25 cellular contexts compared by ENCODE assay signal in the genomic region with DNA sequence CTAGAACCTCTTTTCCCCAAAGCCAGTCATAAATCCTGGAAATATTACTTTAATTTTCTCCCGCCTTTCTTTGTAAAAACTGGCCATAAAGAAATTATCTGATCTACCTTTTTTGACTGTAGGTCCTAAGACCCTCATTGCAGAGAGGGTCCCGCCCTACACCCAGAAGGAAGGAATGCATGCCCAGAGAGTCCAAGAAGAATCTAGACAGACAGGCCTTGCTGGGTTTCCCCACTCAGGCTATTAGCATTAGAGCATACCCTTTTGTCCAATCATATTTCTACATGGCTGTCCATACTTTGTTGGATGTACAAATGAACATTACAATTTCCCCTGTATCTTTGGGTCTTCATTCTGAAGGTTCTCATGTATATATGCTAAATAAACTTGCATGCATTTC. TPM values are rescaled to one million over a fixed set of nuclear protein-coding genes. Genes with fewer than 3 reads are reported as not detected.
DNase-seq lines count a peak whose midpoint lies in the region; ATAC-seq and TF ChIP-seq lines count a peak whose summit lies in the region.
"Had no signal": no experiment of that assay in that cellular context is flagged by ENCODE, and none has a peak within 500 bp of the region (broad histone marks: within the 10 kb centered on the region; RNA-seq: fewer than 3 reads in every experiment).

No MANE protein-coding gene starts in this region.

- H3K4me1 Mint-ChIP-seq in activated CD4-positive, alpha-beta T cell treated with anti-CD3 and anti-CD28 coated beads, Interleukin-2, amount 10 ng/mL, durations not matched to agents 24 days and 14 days = peaks cover 25% of the 10 kb centered on the region
- peaks cover 22% of the 10 kb centered on the region for H3K4me1 Mint-ChIP-seq in activated CD4-positive, alpha-beta T cell treated with anti-CD3 and anti-CD28 coated beads for 36 hours
- H3K4me1 Mint-ChIP-seq in naive thymus-derived CD4-positive, alpha-beta T cell = peaks cover 9 to 36% (median 33%) of the 10 kb centered on the region in 7 donors

- H3K79me2 ChIP-seq in PC-9 (ENCODE audit: low read depth) = no peaks in the 10 kb centered on the region; the same call in 1 of the 2 replicates

- H3K36me3 ChIP-seq in BLaER1 (no peaks in the 10 kb centered on the region), PC-9 (ENCODE audit: low read depth) (no peaks in the 10 kb centered on the region), uterus (no peaks in the 10 kb centered on the region)
- H3K36me3 ChIP-seq in naive thymus-derived CD4-positive, alpha-beta T cell (ENCODE audit: control insufficient read depth in 2 of 3, insufficient read depth in 3 of 3, low read length in 3 of 3) = no peaks in the 10 kb centered on the region
- H3K36me3 ChIP-seq: adrenal gland; BLaER1 treated with 17β-estradiol and CSF1 and Interleukin-3, amounts not matched to agents 10 nM and 100 nM; neutrophil; spleen; upper lobe of right lung; WERI-Rb-1 had no signal

- H4K20me1 ChIP-seq in BLaER1 (no peaks in the 10 kb centered on the region), PC-9 (ENCODE audit: insufficient read depth) (no peaks in the 10 kb centered on the region)
- H4K20me1 ChIP-seq: BLaER1 treated with 17β-estradiol and CSF1 and Interleukin-3, amounts not matched to agents 10 nM and 100 nM had no signal

- H3K9me3 ChIP-seq in BLaER1 (no peaks in the 10 kb centered on the region), PC-9 (ENCODE audit: insufficient read depth, low read depth) (no peaks in the 10 kb centered on the region), uterus (no peaks in the 10 kb centered on the region)
- H3K9me3 ChIP-seq in naive thymus-derived CD4-positive, alpha-beta T cell (ENCODE audit: control insufficient read depth in 2 of 3, low read length in 3 of 3) = no peaks in the 10 kb centered on the region
- H3K9me3 ChIP-seq: adrenal gland; BLaER1 treated with 17β-estradiol and CSF1 and Interleukin-3, amounts not matched to agents 10 nM and 100 nM; neutrophil; spleen; upper lobe of right lung had no signal

- H3K4me1 ChIP-seq in BLaER1 (peaks cover 20% of the 10 kb centered on the region), PC-9 (replicated peaks; ENCODE audit: insufficient read depth) (peaks cover 15% of the 10 kb centered on the region), uterus (no peaks in the 10 kb centered on the region)
- peaks cover 5 to 10% of the 10 kb centered on the region in 2 donors for H3K4me1 ChIP-seq in naive thymus-derived CD4-positive, alpha-beta T cell (ENCODE audit: control insufficient read depth in 2 of 2, insufficient read depth in 2 of 2, low read length in 2 of 2)
- H3K4me1 ChIP-seq: upper lobe of right lung had no signal

- peak overlapping the region; percentile 94; the same call in 1 of the 2 replicates for H2AFZ ChIP-seq in PC-9

- no peak for DNase-seq in activated CD4-positive, alpha-beta T cell treated with anti-CD3 and anti-CD28 coated beads, Interleukin-2, amount 10 ng/mL, durations not matched to agents 24 days and 14 days
- no peak for DNase-seq in activated CD4-positive, alpha-beta T cell treated with anti-CD3 and anti-CD28 coated beads for 36 hours
- DNase-seq in PC-9 = no peak
- no peak for DNase-seq in naive thymus-derived CD4-positive, alpha-beta T cell
- DNase-seq in uterus = no peak
- no peak for DNase-seq in NCI-H524 treated with DMSO at 0.1 percent for 48 hours (lab: John Stamatoyannopoulos, UW)
- DNase-seq: activated CD8-positive, alpha-beta T cell treated with anti-CD3 and anti-CD28 coated beads, Interleukin-2, amount 10 ng/mL, durations not matched to agents 7 days and 5 days; adrenal gland; cortex of kidney; GF-D8; KBM-7; midbrain; NCI-H1048; NCI-H2029; NCI-H226; NCI-H82; spleen; stimulated activated CD4-positive, alpha-beta T cell treated with anti-CD3 and anti-CD28 coated beads, Interleukin-4, amount 100 ng/mL, for 4 hours; upper lobe of right lung had no signal

- H3K27me3 ChIP-seq in BLaER1 (no peaks in the 10 kb centered on the region), PC-9 (ENCODE audit: insufficient read depth, low read depth) (no peaks in the 10 kb centered on the region), uterus (no peaks in the 10 kb centered on the region)
- H3K27me3 ChIP-seq in naive thymus-derived CD4-positive, alpha-beta T cell (ENCODE audit: control insufficient read depth in 2 of 2, insufficient read depth in 2 of 2, low read length in 2 of 2) = no peaks in the 10 kb centered on the region
- H3K27me3 ChIP-seq: adrenal gland; BLaER1 treated with 17β-estradiol and CSF1 and Interleukin-3, amounts not matched to agents 10 nM and 100 nM; neutrophil; spleen; upper lobe of right lung had no signal

- H3K27ac ChIP-seq in BLaER1 (no peak overlapping the region), PC-9 (no peak overlapping the region), uterus (no peak overlapping the region)
- H3K27ac ChIP-seq in naive thymus-derived CD4-positive, alpha-beta T cell (ENCODE audit: low read depth, low read length) = no peak overlapping the region
- H3K27ac ChIP-seq: upper lobe of right lung had no signal

- H3K4me3 Mint-ChIP-seq in activated CD4-positive, alpha-beta T cell treated with anti-CD3 and anti-CD28 coated beads, Interleukin-2, amount 10 ng/mL, durations not matched to agents 24 days and 14 days = no peak overlapping the region
- H3K4me3 Mint-ChIP-seq in activated CD4-positive, alpha-beta T cell treated with anti-CD3 and anti-CD28 coated beads for 36 hours = no peak overlapping the region
- H3K4me3 Mint-ChIP-seq in naive thymus-derived CD4-positive, alpha-beta T cell = peak overlapping the region in 4 of 10 donors; percentile 11 to 56 (median 42)

- BruUV-seq in PC-9 (replicated peaks; lab: Mats Ljungman, UMichigan) = no TSS peak

- TF ChIP-seq CTCF in PC-9 (conservative IDR thresholded peaks at IDR 0.05) (no peak), uterus (IDR thresholded peaks at IDR 0.05) (no peak)

- no peak overlapping the region for H3K9ac ChIP-seq in BLaER1

- H3K27me3 Mint-ChIP-seq in activated CD4-positive, alpha-beta T cell treated with anti-CD3 and anti-CD28 coated beads, Interleukin-2, amount 10 ng/mL, durations not matched to agents 24 days and 14 days = no peaks in the 10 kb centered on the region
- H3K27me3 Mint-ChIP-seq in activated CD4-positive, alpha-beta T cell treated with anti-CD3 and anti-CD28 coated beads for 36 hours = no peaks in the 10 kb centered on the region
- no peaks in the 10 kb centered on the region for H3K27me3 Mint-ChIP-seq in naive thymus-derived CD4-positive, alpha-beta T cell

- intact Hi-C loops in activated CD4-positive, alpha-beta T cell treated with anti-CD3 and anti-CD28 coated beads, Interleukin-2, amount 10 ng/mL, durations not matched to agents 24 days and 14 days (cut with micrococcal nuclease) = loop anchor here (5.0 to 10.0 kb wide), 6 partner anchors 137 to 1105 kb away; partner anchors contain the start of genes TMEM167A, XRCC4 and ZCCHC9
- intact Hi-C loops in activated CD4-positive, alpha-beta T cell treated with anti-CD3 and anti-CD28 coated beads for 36 hours (cut with DNase I, micrococcal nuclease) = loop anchor here (2.0 to 10.0 kb wide), 8 partner anchors 119 to 1315 kb away; partner anchors contain the start of genes ZCCHC9 (in 2 of the 2), DHFR (in 1 of the 2), MSH3 (in 1 of the 2) and RPS23 (in 1 of the 2)
- intact Hi-C loops in PC-9 (cut with micrococcal nuclease; ENCODE audit: unreplicated experiment) (no loop called here), uterus (cut with DNase I; ENCODE audit: low total_unique reads) (loop anchor here (10.0 kb wide), 1 partner anchor 115 kb away; no protein-coding TSS in a partner anchor)
- intact Hi-C loops in naive thymus-derived CD4-positive, alpha-beta T cell (cut with micrococcal nuclease) = loop anchor here (2.0 to 10.0 kb wide), 12 partner anchors 97 to 1979 kb away; partner anchors contain the start of genes MTX3 (in 2 of the 2), TMEM167A (in 2 of the 2), XRCC4 (in 2 of the 2) and ZFYVE16 (in 1 of the 2)

- H3K9me3 Mint-ChIP-seq in activated CD4-positive, alpha-beta T cell treated with anti-CD3 and anti-CD28 coated beads, Interleukin-2, amount 10 ng/mL, durations not matched to agents 24 days and 14 days = no peaks in the 10 kb centered on the region
- no peaks in the 10 kb centered on the region for H3K9me3 Mint-ChIP-seq in activated CD4-positive, alpha-beta T cell treated with anti-CD3 and anti-CD28 coated beads for 36 hours (ENCODE audit: low read depth)
- H3K9me3 Mint-ChIP-seq in naive thymus-derived CD4-positive, alpha-beta T cell = no peaks in the 10 kb centered on the region

- H3K4me3 ChIP-seq in BLaER1 (no peak overlapping the region), PC-9 (no peak overlapping the region), uterus (no peak overlapping the region)
- no peak overlapping the region for H3K4me3 ChIP-seq in naive thymus-derived CD4-positive, alpha-beta T cell (ENCODE audit: low read length)
- H3K4me3 ChIP-seq: adrenal gland, upper lobe of right lung had no signal

- ATAC-seq in activated CD4-positive, alpha-beta T cell treated with anti-CD3 and anti-CD28 coated beads for 36 hours = no peak
- ATAC-seq in naive thymus-derived CD4-positive, alpha-beta T cell = no peak
- ATAC-seq in GM18909 (IDR thresholded peaks at IDR 0.05; ENCODE audit: poor library complexity, unreplicated experiment) = no peak
- ATAC-seq: activated CD8-positive, alpha-beta T cell treated with anti-CD3 and anti-CD28 coated beads, Interleukin-2, amount 10 ng/mL, durations not matched to agents 7 days and 5 days; left lobe of liver; upper lobe of right lung had no signal

- TF ChIP-seq POLR2A in uterus (IDR thresholded peaks at IDR 0.05) = no peak

- peak overlapping the region; percentile 34 for H3K27ac Mint-ChIP-seq in activated CD4-positive, alpha-beta T cell treated with anti-CD3 and anti-CD28 coated beads, Interleukin-2, amount 10 ng/mL, durations not matched to agents 24 days and 14 days
- no peak overlapping the region for H3K27ac Mint-ChIP-seq in activated CD4-positive, alpha-beta T cell treated with anti-CD3 and anti-CD28 coated beads for 36 hours
- peak overlapping the region in 8 of 9 donors; percentile 18 to 78 (median 64) for H3K27ac Mint-ChIP-seq in naive thymus-derived CD4-positive, alpha-beta T cell

- H3K4me2 ChIP-seq in BLaER1 (peak overlapping the region; percentile 80; the same call in 1 of the 2 replicates), PC-9 (peak overlapping the region; percentile 81; the same call in 1 of the 2 replicates)

- no peaks in the 10 kb centered on the region for H3K36me3 Mint-ChIP-seq in activated CD4-positive, alpha-beta T cell treated with anti-CD3 and anti-CD28 coated beads, Interleukin-2, amount 10 ng/mL, durations not matched to agents 24 days and 14 days (ENCODE audit: low read depth)
- H3K36me3 Mint-ChIP-seq in activated CD4-positive, alpha-beta T cell treated with anti-CD3 and anti-CD28 coated beads for 36 hours (ENCODE audit: low read depth) = peaks cover 4% of the 10 kb centered on the region
- H3K36me3 Mint-ChIP-seq in naive thymus-derived CD4-positive, alpha-beta T cell = peaks cover 0 to 4% (median 0%) of the 10 kb centered on the region in 5 donors

- H3K9me2 ChIP-seq in PC-9 (ENCODE audit: insufficient read depth) = no peaks in the 10 kb centered on the region

- POLR2A ChIA-PET in activated CD4-positive, alpha-beta T cell treated with anti-CD3 and anti-CD28 coated beads for 36 hours (lab: Charles Lee) = no interaction called here
- POLR2A ChIA-PET in PC-9 (lab: Charles Lee; ENCODE audit: unreplicated experiment) = no interaction called here
- POLR2A ChIA-PET in naive thymus-derived CD4-positive, alpha-beta T cell (lab: Charles Lee) = interaction anchor here (0.6 to 1.4 kb wide), 3 partner anchors 118 to 254 kb away, joined by 4 to 7 read pairs (median 5); partner anchors contain the start of gene SSBP2

- CTCF ChIA-PET in activated CD4-positive, alpha-beta T cell treated with anti-CD3 and anti-CD28 coated beads for 36 hours (lab: Charles Lee) = no interaction called here
- CTCF ChIA-PET in PC-9 (lab: Charles Lee) = no interaction called here
- CTCF ChIA-PET in naive thymus-derived CD4-positive, alpha-beta T cell (lab: Charles Lee) = no interaction called here

- H3F3A ChIP-seq in PC-9 (ENCODE audit: insufficient read depth, low read depth) = peaks cover 13% of the 10 kb centered on the region; the same call in 1 of the 2 replicates

RNA-seq across cellular contexts. Expression of gene ATG10, which starts 1.9 kb away (rescaled TPM):
- total RNA-seq in activated CD4-positive, alpha-beta T cell treated with anti-CD3 and anti-CD28 coated beads, Interleukin-2, amount 10 ng/mL, durations not matched to agents 24 days and 14 days = 5.8 and 5.9 TPM in 2 replicates
- total RNA-seq in activated CD4-positive, alpha-beta T cell treated with anti-CD3 and anti-CD28 coated beads for 36 hours = 1 to 10 TPM; 4.7 to 8.1 TPM
- total RNA-seq in PC-9 (2021) = 12.7 and 15.7 TPM in 2 replicates
- 1 to 10 TPM; 6.4 to 9.6 (median 8.2) TPM for total RNA-seq in naive thymus-derived CD4-positive, alpha-beta T cell
- 10 to 100 TPM in 1 of 2 donors, 1 to 10 TPM in 1; 9.1 to 14.4 TPM for polyA plus RNA-seq in naive thymus-derived CD4-positive, alpha-beta T cell
- total RNA-seq in uterus = 10 to 100 TPM in 1 of 4 donors, 1 to 10 TPM in 3; 1.0 to 15.4 (median 6.5) TPM
